ENCODE assay signal across 2 cellular contexts in genomic region chr7:23003505-23004246, GRCh38.
TF ChIP-seq lines count a peak whose summit lies in the region.

No MANE protein-coding gene starts in this region.

TF ChIP-seq in SK-N-SH, 30 proteins besides CTCF, POLR2A, EP300 and RAD21 (continued from another document):
- TF ChIP-seq EZH2phosphoT487 (IDR thresholded peaks at IDR 0.05; ENCODE audit: borderline replicate concordance, low read depth) (no peak), RXRA (IDR thresholded peaks at IDR 0.05; ENCODE audit: borderline replicate concordance, low read depth) (no peak), USF2 (IDR thresholded peaks at IDR 0.05; ENCODE audit: borderline replicate concordance, low read depth, low read length) (no peak), GABPA (IDR thresholded peaks at IDR 0.05; ENCODE audit: low read depth) (no peak), TAF1 (IDR thresholded peaks at IDR 0.05; ENCODE audit: borderline replicate concordance, low read depth, low read length) (no peak), RFX5 (IDR thresholded peaks at IDR 0.05; ENCODE audit: low read length) (no peak), YY1 (IDR thresholded peaks at IDR 0.05; ENCODE audit: low read depth) (no peak), RCOR1 (IDR thresholded peaks at IDR 0.05; ENCODE audit: low read length) (no peak), MXI1 (IDR thresholded peaks at IDR 0.05; ENCODE audit: low read depth, low read length) (no peak), USF1 (IDR thresholded peaks at IDR 0.05; ENCODE audit: borderline replicate concordance, low read depth) (no peak), NFIC (IDR thresholded peaks at IDR 0.05; ENCODE audit: borderline replicate concordance) (no peak), SMC3 (IDR thresholded peaks at IDR 0.05; ENCODE audit: low read depth, low read length) (no peak), REST (IDR thresholded peaks at IDR 0.05; ENCODE audit: low read depth, low read length) (no peak), TCF12 (IDR thresholded peaks at IDR 0.05) (no peak), FOXJ3 (CRISPR knock-in tag; IDR thresholded peaks at IDR 0.05) (no peak)
- TF ChIP-seq, protein P1, sequence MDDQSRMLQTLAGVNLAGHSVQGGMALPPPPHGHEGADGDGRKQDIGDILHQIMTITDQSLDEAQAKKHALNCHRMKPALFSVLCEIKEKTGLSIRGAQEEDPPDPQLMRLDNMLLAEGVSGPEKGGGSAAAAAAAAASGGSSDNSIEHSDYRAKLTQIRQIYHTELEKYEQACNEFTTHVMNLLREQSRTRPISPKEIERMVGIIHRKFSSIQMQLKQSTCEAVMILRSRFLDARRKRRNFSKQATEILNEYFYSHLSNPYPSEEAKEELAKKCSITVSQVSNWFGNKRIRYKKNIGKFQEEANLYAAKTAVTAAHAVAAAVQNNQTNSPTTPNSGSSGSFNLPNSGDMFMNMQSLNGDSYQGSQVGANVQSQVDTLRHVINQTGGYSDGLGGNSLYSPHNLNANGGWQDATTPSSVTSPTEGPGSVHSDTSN (IDR thresholded peaks at IDR 0.05) = no peak

TF ChIP-seq in HepG2, 621 proteins besides CTCF, POLR2A, EP300 and RAD21 (continued from another document):
- TF ChIP-seq, protein P2, sequence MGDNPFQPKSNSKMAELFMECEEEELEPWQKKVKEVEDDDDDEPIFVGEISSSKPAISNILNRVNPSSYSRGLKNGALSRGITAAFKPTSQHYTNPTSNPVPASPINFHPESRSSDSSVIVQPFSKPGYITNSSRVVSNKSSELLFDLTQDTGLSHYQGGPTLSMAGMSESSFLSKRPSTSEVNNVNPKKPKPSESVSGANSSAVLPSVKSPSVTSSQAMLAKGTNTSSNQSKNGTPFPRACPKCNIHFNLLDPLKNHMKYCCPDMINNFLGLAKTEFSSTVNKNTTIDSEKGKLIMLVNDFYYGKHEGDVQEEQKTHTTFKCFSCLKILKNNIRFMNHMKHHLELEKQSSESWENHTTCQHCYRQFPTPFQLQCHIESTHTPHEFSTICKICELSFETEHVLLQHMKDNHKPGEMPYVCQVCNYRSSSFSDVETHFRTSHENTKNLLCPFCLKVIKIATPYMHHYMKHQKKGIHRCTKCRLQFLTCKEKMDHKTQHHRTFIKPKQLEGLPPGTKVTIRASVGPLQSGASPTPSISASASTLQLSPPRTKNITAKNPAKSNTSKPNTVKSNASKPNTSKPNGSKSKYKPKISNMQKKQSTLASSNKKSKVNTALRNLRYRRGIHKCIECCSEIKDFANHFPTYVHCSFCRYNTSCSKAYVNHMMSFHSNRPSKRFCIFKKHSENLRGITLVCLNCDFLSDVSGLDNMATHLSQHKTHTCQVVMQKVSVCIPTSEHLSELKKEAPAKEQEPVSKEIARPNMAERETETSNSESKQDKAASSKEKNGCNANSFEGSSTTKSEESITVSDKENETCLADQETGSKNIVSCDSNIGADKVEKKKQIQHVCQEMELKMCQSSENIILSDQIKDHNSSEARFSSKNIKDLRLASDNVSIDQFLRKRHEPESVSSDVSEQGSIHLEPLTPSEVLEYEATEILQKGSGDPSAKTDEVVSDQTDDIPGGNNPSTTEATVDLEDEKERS (CRISPR knock-in tag; IDR thresholded peaks at IDR 0.05) = no peak
- TF ChIP-seq ZNF841 (CRISPR knock-in tag; IDR thresholded peaks at IDR 0.05; ENCODE audit: borderline replicate concordance) = no peak
- TF ChIP-seq, protein P3, sequence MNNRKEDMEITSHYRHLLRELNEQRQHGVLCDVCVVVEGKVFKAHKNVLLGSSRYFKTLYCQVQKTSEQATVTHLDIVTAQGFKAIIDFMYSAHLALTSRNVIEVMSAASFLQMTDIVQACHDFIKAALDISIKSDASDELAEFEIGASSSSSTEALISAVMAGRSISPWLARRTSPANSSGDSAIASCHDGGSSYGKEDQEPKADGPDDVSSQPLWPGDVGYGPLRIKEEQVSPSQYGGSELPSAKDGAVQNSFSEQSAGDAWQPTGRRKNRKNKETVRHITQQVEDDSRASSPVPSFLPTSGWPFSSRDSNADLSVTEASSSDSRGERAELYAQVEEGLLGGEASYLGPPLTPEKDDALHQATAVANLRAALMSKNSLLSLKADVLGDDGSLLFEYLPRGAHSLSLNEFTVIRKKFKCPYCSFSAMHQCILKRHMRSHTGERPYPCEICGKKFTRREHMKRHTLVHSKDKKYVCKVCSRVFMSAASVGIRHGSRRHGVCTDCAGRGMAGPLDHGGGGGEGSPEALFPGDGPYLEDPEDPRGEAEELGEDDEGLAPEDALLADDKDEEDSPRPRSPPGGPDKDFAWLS (CRISPR knock-in tag; IDR thresholded peaks at IDR 0.05; ENCODE audit: borderline replicate concordance) = no peak
- TF ChIP-seq ZNF253 (CRISPR knock-in tag; IDR thresholded peaks at IDR 0.05; ENCODE audit: borderline replicate concordance) = no peak
- TF ChIP-seq, protein P4, sequence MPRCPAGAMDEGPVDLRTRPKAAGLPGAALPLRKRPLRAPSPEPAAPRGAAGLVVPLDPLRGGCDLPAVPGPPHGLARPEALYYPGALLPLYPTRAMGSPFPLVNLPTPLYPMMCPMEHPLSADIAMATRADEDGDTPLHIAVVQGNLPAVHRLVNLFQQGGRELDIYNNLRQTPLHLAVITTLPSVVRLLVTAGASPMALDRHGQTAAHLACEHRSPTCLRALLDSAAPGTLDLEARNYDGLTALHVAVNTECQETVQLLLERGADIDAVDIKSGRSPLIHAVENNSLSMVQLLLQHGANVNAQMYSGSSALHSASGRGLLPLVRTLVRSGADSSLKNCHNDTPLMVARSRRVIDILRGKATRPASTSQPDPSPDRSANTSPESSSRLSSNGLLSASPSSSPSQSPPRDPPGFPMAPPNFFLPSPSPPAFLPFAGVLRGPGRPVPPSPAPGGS (CRISPR knock-in tag; IDR thresholded peaks at IDR 0.05) = no peak
- TF ChIP-seq RFXANK (CRISPR knock-in tag; IDR thresholded peaks at IDR 0.05) = no peak
- TF ChIP-seq SCMH1 (CRISPR knock-in tag; IDR thresholded peaks at IDR 0.05; ENCODE audit: borderline replicate concordance) = no peak
- TF ChIP-seq MXD1 (CRISPR knock-in tag; IDR thresholded peaks at IDR 0.05) = no peak
- TF ChIP-seq GLMP (CRISPR knock-in tag; IDR thresholded peaks at IDR 0.05; ENCODE audit: borderline replicate concordance) = no peak
- no peak for TF ChIP-seq ZNF577 (CRISPR knock-in tag; IDR thresholded peaks at IDR 0.05; ENCODE audit: borderline replicate concordance, low read depth)
- no peak for TF ChIP-seq ZNF12 (CRISPR knock-in tag; IDR thresholded peaks at IDR 0.05)
- TF ChIP-seq, protein P5, sequence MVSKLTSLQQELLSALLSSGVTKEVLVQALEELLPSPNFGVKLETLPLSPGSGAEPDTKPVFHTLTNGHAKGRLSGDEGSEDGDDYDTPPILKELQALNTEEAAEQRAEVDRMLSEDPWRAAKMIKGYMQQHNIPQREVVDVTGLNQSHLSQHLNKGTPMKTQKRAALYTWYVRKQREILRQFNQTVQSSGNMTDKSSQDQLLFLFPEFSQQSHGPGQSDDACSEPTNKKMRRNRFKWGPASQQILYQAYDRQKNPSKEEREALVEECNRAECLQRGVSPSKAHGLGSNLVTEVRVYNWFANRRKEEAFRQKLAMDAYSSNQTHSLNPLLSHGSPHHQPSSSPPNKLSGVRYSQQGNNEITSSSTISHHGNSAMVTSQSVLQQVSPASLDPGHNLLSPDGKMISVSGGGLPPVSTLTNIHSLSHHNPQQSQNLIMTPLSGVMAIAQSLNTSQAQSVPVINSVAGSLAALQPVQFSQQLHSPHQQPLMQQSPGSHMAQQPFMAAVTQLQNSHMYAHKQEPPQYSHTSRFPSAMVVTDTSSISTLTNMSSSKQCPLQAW (CRISPR knock-in tag; IDR thresholded peaks at IDR 0.05) = no peak
- TF ChIP-seq ARNT (IDR thresholded peaks at IDR 0.05) = no peak
- no peak for TF ChIP-seq KLF12 (CRISPR knock-in tag; IDR thresholded peaks at IDR 0.05; ENCODE audit: borderline replicate concordance)
- TF ChIP-seq HNRNPL (IDR thresholded peaks at IDR 0.05; ENCODE audit: low read depth, low read length) = no peak
- no peak for TF ChIP-seq RFX5 (IDR thresholded peaks at IDR 0.05; ENCODE audit: low read depth, low read length)
